ENCODE assay signal across 1 cellular context in the genomic region with DNA sequence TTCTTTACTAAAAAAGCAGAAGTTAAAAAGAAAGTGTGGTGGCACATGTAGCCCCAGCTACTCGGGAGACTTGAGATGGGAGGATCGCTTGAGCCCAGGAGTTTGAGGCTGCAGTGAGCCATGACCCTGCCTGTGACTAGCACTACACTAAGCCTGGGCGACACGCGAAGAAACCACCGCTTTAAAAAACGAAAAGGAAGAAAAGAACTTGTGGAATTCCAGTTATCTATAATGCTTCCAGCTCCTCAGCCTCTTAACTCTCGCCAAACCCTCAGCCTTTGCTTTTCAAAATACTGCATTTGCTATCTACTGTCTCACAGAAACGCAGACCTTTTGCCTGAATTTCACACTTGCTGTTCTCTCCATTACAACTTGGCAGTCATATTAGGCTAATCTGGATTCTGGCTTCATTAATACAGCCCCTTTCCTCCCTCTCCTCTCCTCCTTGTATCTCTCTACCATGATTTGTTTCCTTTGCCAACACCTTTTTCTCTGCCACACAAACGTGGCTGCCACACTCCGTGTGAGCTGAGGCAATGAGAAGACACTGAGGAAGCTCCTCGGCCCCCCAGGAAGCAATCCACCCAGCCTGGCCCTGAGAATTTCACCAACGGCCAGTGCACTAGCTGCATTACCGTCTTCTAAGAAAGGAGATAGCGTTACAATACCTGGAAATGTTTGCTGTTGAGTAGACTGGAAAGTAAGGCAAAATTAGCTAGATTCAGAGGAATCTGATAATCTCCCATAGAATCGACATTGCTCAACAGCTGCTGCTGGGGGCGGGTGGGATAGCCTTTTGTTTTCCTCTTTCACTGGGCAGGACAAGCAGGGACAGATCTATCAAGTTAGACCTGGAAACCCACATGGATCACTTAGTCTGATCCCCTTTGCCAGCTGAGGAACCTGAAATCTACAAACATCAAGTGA.
A peak's percentile ranks its signal among the peaks of the same experiment; 100 is the strongest.
TF ChIP-seq lines count a peak whose summit lies in the region.

No MANE protein-coding gene starts in this region.

TF ChIP-seq in K562, 482 proteins besides CTCF, POLR2A, EP300 and RAD21 (continued from another document and continues in another):
- TF ChIP-seq, protein P1, sequence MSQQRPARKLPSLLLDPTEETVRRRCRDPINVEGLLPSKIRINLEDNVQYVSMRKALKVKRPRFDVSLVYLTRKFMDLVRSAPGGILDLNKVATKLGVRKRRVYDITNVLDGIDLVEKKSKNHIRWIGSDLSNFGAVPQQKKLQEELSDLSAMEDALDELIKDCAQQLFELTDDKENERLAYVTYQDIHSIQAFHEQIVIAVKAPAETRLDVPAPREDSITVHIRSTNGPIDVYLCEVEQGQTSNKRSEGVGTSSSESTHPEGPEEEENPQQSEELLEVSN (IDR thresholded peaks at IDR 0.05; ENCODE audit: borderline replicate concordance in 1 of 2, extremely low read depth in 1 of 2, insufficient read depth in 1 of 2, insufficient read length in 1 of 2, low read depth in 1 of 2, low read length in 1 of 2, poor library complexity in 1 of 2, severe bottlenecking in 1 of 2), result peak in 1 of 2 experiments; percentile 38
- TF ChIP-seq XRCC4 (IDR thresholded peaks at IDR 0.05; ENCODE audit: extremely low read depth, insufficient read depth, insufficient read length) (no peak), ETV1 (tag; conservative IDR thresholded peaks at IDR 0.05; ENCODE audit: low read depth) (peak; percentile 36; the same call in 1 of the 2 replicates), POU5F1 (IDR thresholded peaks at IDR 0.05; ENCODE audit: borderline replicate concordance, low read depth, low read length, partially characterized antibody) (no peak), MYBL2 (IDR thresholded peaks at IDR 0.05; ENCODE audit: low read depth) (no peak), MYBL2 (CRISPR knock-in tag; IDR thresholded peaks at IDR 0.05; ENCODE audit: borderline replicate concordance) (no peak), RUNX1 (IDR thresholded peaks at IDR 0.05; ENCODE audit: low read depth) (no peak), FOXP1 (CRISPR knock-in tag; IDR thresholded peaks at IDR 0.05) (no peak), TEAD1 (CRISPR knock-in tag; IDR thresholded peaks at IDR 0.05) (no peak), ZKSCAN3 (CRISPR knock-in tag; IDR thresholded peaks at IDR 0.05) (no peak), STAG1 (CRISPR knock-in tag; IDR thresholded peaks at IDR 0.05; ENCODE audit: borderline replicate concordance) (no peak), KLF10 (CRISPR knock-in tag; IDR thresholded peaks at IDR 0.05) (no peak), HDAC3 (IDR thresholded peaks at IDR 0.05; ENCODE audit: borderline replicate concordance, partially characterized antibody) (peak; percentile 69), TEAD2 (tag; IDR thresholded peaks at IDR 0.05) (no peak), E2F3 (CRISPR knock-in tag; IDR thresholded peaks at IDR 0.05) (no peak), ZNF717 (CRISPR knock-in tag; IDR thresholded peaks at IDR 0.05) (no peak), SMAD4 (CRISPR knock-in tag; conservative IDR thresholded peaks at IDR 0.05) (peak; percentile 90), SLC30A9 (CRISPR knock-in tag; IDR thresholded peaks at IDR 0.05) (no peak), HMG20A (CRISPR knock-in tag; conservative IDR thresholded peaks at IDR 0.05) (no peak), TBP (optimal IDR thresholded peaks at IDR 0.05; ENCODE audit: low read depth, low read length) (no peak), ZNF175 (CRISPR knock-in tag; IDR thresholded peaks at IDR 0.05; ENCODE audit: low read depth) (no peak; the same call in 1 of the 2 replicates), RBM22 (IDR thresholded peaks at IDR 0.05; ENCODE audit: low read depth, low read length, poor library complexity, severe bottlenecking) (peak; percentile 71), CXXC5 (CRISPR knock-in tag; IDR thresholded peaks at IDR 0.05) (peak; percentile 89), CEBPB (tag; IDR thresholded peaks at IDR 0.05) (peak; percentile 98), KDM2B (CRISPR knock-in tag; IDR thresholded peaks at IDR 0.05) (no peak), ZKSCAN8 (CRISPR knock-in tag; IDR thresholded peaks at IDR 0.05) (0 out of 2 replicates have a peak, but pooled peaks have one; percentile 21), ETV5 (CRISPR knock-in tag; IDR thresholded peaks at IDR 0.05; ENCODE audit: low read depth) (no peak), ZKSCAN1 (IDR thresholded peaks at IDR 0.05; ENCODE audit: low read depth, low read length) (no peak), TEAD4 (IDR thresholded peaks at IDR 0.05; ENCODE audit: low read length) (peak; percentile 71; the same call in 1 of the 2 replicates), TEAD4 (CRISPR knock-in tag; IDR thresholded peaks at IDR 0.05; ENCODE audit: borderline replicate concordance) (no peak)
- TF ChIP-seq, protein P2, sequence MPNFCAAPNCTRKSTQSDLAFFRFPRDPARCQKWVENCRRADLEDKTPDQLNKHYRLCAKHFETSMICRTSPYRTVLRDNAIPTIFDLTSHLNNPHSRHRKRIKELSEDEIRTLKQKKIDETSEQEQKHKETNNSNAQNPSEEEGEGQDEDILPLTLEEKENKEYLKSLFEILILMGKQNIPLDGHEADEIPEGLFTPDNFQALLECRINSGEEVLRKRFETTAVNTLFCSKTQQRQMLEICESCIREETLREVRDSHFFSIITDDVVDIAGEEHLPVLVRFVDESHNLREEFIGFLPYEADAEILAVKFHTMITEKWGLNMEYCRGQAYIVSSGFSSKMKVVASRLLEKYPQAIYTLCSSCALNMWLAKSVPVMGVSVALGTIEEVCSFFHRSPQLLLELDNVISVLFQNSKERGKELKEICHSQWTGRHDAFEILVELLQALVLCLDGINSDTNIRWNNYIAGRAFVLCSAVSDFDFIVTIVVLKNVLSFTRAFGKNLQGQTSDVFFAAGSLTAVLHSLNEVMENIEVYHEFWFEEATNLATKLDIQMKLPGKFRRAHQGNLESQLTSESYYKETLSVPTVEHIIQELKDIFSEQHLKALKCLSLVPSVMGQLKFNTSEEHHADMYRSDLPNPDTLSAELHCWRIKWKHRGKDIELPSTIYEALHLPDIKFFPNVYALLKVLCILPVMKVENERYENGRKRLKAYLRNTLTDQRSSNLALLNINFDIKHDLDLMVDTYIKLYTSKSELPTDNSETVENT (CRISPR knock-in tag; IDR thresholded peaks at IDR 0.05), result no peak
- TF ChIP-seq, protein P3, sequence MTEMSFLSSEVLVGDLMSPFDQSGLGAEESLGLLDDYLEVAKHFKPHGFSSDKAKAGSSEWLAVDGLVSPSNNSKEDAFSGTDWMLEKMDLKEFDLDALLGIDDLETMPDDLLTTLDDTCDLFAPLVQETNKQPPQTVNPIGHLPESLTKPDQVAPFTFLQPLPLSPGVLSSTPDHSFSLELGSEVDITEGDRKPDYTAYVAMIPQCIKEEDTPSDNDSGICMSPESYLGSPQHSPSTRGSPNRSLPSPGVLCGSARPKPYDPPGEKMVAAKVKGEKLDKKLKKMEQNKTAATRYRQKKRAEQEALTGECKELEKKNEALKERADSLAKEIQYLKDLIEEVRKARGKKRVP (CRISPR knock-in tag; IDR thresholded peaks at IDR 0.05), result peak; percentile 73
- TF ChIP-seq, protein P4, sequence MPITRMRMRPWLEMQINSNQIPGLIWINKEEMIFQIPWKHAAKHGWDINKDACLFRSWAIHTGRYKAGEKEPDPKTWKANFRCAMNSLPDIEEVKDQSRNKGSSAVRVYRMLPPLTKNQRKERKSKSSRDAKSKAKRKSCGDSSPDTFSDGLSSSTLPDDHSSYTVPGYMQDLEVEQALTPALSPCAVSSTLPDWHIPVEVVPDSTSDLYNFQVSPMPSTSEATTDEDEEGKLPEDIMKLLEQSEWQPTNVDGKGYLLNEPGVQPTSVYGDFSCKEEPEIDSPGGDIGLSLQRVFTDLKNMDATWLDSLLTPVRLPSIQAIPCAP (CRISPR knock-in tag; IDR thresholded peaks at IDR 0.05; ENCODE audit: borderline replicate concordance), result no peak
- TF ChIP-seq, protein P5, sequence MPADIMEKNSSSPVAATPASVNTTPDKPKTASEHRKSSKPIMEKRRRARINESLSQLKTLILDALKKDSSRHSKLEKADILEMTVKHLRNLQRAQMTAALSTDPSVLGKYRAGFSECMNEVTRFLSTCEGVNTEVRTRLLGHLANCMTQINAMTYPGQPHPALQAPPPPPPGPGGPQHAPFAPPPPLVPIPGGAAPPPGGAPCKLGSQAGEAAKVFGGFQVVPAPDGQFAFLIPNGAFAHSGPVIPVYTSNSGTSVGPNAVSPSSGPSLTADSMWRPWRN (IDR thresholded peaks at IDR 0.05; ENCODE audit: low read depth), result no peak
- TF ChIP-seq, protein P6, sequence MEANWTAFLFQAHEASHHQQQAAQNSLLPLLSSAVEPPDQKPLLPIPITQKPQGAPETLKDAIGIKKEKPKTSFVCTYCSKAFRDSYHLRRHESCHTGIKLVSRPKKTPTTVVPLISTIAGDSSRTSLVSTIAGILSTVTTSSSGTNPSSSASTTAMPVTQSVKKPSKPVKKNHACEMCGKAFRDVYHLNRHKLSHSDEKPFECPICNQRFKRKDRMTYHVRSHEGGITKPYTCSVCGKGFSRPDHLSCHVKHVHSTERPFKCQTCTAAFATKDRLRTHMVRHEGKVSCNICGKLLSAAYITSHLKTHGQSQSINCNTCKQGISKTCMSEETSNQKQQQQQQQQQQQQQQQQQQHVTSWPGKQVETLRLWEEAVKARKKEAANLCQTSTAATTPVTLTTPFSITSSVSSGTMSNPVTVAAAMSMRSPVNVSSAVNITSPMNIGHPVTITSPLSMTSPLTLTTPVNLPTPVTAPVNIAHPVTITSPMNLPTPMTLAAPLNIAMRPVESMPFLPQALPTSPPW (CRISPR knock-in tag; IDR thresholded peaks at IDR 0.05), result peak; percentile 24
- TF ChIP-seq, protein P7, sequence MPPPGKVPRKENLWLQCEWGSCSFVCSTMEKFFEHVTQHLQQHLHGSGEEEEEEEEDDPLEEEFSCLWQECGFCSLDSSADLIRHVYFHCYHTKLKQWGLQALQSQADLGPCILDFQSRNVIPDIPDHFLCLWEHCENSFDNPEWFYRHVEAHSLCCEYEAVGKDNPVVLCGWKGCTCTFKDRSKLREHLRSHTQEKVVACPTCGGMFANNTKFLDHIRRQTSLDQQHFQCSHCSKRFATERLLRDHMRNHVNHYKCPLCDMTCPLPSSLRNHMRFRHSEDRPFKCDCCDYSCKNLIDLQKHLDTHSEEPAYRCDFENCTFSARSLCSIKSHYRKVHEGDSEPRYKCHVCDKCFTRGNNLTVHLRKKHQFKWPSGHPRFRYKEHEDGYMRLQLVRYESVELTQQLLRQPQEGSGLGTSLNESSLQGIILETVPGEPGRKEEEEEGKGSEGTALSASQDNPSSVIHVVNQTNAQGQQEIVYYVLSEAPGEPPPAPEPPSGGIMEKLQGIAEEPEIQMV (tag; conservative IDR thresholded peaks at IDR 0.05; ENCODE audit: low read depth), result peak; percentile 26; the same call in 1 of the 2 replicates
- TF ChIP-seq, protein P8, sequence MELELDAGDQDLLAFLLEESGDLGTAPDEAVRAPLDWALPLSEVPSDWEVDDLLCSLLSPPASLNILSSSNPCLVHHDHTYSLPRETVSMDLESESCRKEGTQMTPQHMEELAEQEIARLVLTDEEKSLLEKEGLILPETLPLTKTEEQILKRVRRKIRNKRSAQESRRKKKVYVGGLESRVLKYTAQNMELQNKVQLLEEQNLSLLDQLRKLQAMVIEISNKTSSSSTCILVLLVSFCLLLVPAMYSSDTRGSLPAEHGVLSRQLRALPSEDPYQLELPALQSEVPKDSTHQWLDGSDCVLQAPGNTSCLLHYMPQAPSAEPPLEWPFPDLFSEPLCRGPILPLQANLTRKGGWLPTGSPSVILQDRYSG (tag; conservative IDR thresholded peaks at IDR 0.05; ENCODE audit: low read depth), result 0 out of 2 replicates have a peak, but pooled peaks have one; percentile 50
- TF ChIP-seq, protein P9, sequence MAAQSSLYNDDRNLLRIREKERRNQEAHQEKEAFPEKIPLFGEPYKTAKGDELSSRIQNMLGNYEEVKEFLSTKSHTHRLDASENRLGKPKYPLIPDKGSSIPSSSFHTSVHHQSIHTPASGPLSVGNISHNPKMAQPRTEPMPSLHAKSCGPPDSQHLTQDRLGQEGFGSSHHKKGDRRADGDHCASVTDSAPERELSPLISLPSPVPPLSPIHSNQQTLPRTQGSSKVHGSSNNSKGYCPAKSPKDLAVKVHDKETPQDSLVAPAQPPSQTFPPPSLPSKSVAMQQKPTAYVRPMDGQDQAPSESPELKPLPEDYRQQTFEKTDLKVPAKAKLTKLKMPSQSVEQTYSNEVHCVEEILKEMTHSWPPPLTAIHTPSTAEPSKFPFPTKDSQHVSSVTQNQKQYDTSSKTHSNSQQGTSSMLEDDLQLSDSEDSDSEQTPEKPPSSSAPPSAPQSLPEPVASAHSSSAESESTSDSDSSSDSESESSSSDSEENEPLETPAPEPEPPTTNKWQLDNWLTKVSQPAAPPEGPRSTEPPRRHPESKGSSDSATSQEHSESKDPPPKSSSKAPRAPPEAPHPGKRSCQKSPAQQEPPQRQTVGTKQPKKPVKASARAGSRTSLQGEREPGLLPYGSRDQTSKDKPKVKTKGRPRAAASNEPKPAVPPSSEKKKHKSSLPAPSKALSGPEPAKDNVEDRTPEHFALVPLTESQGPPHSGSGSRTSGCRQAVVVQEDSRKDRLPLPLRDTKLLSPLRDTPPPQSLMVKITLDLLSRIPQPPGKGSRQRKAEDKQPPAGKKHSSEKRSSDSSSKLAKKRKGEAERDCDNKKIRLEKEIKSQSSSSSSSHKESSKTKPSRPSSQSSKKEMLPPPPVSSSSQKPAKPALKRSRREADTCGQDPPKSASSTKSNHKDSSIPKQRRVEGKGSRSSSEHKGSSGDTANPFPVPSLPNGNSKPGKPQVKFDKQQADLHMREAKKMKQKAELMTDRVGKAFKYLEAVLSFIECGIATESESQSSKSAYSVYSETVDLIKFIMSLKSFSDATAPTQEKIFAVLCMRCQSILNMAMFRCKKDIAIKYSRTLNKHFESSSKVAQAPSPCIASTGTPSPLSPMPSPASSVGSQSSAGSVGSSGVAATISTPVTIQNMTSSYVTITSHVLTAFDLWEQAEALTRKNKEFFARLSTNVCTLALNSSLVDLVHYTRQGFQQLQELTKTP (IDR thresholded peaks at IDR 0.05; ENCODE audit: low read depth in 1 of 2, partially characterized antibody in 2 of 2), result peak; percentile 70 to 78
- TF ChIP-seq, protein P10, sequence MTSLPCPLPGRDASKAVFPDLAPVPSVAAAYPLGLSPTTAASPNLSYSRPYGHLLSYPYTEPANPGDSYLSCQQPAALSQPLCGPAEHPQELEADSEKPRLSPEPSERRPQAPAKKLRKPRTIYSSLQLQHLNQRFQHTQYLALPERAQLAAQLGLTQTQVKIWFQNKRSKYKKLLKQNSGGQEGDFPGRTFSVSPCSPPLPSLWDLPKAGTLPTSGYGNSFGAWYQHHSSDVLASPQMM (CRISPR knock-in tag; IDR thresholded peaks at IDR 0.05), result no peak
